ENCODE assay signal across 32 cellular contexts in genomic region chr11:67522338-67522737, GRCh38. TPM values are rescaled to one million over a fixed set of nuclear protein-coding genes. Genes with fewer than 3 reads are reported as not detected.
"Had no signal": no experiment of that assay in that cellular context is flagged by ENCODE, and none has a peak within 500 bp of the region (broad histone marks: within the 10 kb centered on the region; RNA-seq: fewer than 3 reads in every experiment).

No MANE protein-coding gene starts in this region.

- DNase-seq: activated CD4-positive, alpha-beta T cell treated with anti-CD3 and anti-CD28 coated beads for 1 hour; activated CD4-positive, alpha-beta T cell treated with anti-CD3 and anti-CD28 coated beads for 4 hours; activated CD4-positive, alpha-beta T cell treated with anti-CD3 and anti-CD28 coated beads, Interleukin-2, amount 10 ng/mL, durations not matched to agents 7 days and 5 days; activated CD4-positive, alpha-beta T cell treated with anti-CD3 and anti-CD28 coated beads, Interleukin-2, amount 50 U/mL, for 48 hours; activated CD8-positive, alpha-beta memory T cell treated with anti-CD3 and anti-CD28 coated beads for 24 hours; activated CD8-positive, alpha-beta T cell treated with anti-CD3 and anti-CD28 coated beads for 36 hours; activated effector memory CD4-positive, alpha-beta T cell treated with Interleukin-2 at 50 U/mL for 16 hours; activated gamma-delta T cell treated with Interleukin-2 at 50 U/mL for 16 hours; activated naive CD4-positive, alpha-beta T cell treated with anti-CD3 and anti-CD28 coated beads, Interleukin-2, amount 50 U/mL, for 16 hours; activated naive CD4-positive, alpha-beta T cell treated with Interleukin-2 at 50 U/mL for 16 hours; activated T-cell treated with anti-CD3 and anti-CD28 coated beads, Interleukin-2, amount 50 U/mL, for 4 hours; amniotic stem cell; anterior cingulate cortex; brain microvascular endothelial cell; effector memory CD4-positive, alpha-beta T cell; erythroblast; foreskin keratinocyte; gastrocnemius medialis; glutamatergic neuron; heart left ventricle; T-helper 2 cell had no signal

- H3K9me3 ChIP-seq: esophagus muscularis mucosa, gastrocnemius medialis, heart left ventricle had no signal

- H3K27ac ChIP-seq: brain microvascular endothelial cell, dorsolateral prefrontal cortex, esophagus muscularis mucosa, foreskin keratinocyte, gastrocnemius medialis, heart left ventricle, VCaP had no signal

- H3K36me3 ChIP-seq: brain microvascular endothelial cell, esophagus muscularis mucosa, gastrocnemius medialis, heart left ventricle had no signal

- H3K4me1 ChIP-seq: esophagus muscularis mucosa, foreskin keratinocyte, gastrocnemius medialis, heart left ventricle had no signal

- H3K27me3 ChIP-seq: brain microvascular endothelial cell, heart left ventricle had no signal

- H3K4me3 ChIP-seq: dorsolateral prefrontal cortex, esophagus muscularis mucosa, gastrocnemius medialis, heart left ventricle had no signal

RNA-seq across cellular contexts. Expression of gene CABP2, which starts 0.9 kb away (rescaled TPM):
- total RNA-seq: activated CD4-positive, alpha-beta T cell treated with anti-CD3 and anti-CD28 coated beads, Interleukin-2, amount 10 ng/mL, durations not matched to agents 7 days and 5 days; activated CD8-positive, alpha-beta T cell treated with anti-CD3 and anti-CD28 coated beads for 36 hours; activated T-cell treated with anti-CD3 and anti-CD28 coated beads, Interleukin-2, amount 50 U/mL, for 4 hours; activated T-helper 17 cell treated with anti-CD3 and anti-CD28 coated beads, Interleukin-2, amount 50 U/mL, for 72 hours; astrocyte; bronchial epithelial cell; cardiac septum; chondrocyte; dorsolateral prefrontal cortex; esophagus muscularis mucosa; foreskin keratinocyte; gastrocnemius medialis; heart left ventricle; T-helper 1 cell treated with Interleukin-12 subunit alpha and Interleukin-12 subunit beta and Interleukin-4 antibody, amounts not matched to agents 30 ng/mL and 1 ng/mL, for 36 hours; WTC11 had no signal
- polyA plus RNA-seq: adipose tissue, foreskin keratinocyte, heart left ventricle had no signal
